In genomic region chr1:50236656-50237055, GRCh38 we compare ENCODE assay signal across 23 cellular contexts.
"Had no signal": no experiment of that assay in that cellular context is flagged by ENCODE, and none has a peak within 500 bp of the region (broad histone marks: within the 10 kb centered on the region; RNA-seq: fewer than 3 reads in every experiment).

No MANE protein-coding gene starts in this region.

- H3K4me1 ChIP-seq: colonic mucosa, esophagus squamous epithelium, gastrocnemius medialis, heart right ventricle, left lung, lower lobe of right lung had no signal

- H3K27me3 ChIP-seq: colonic mucosa, esophagus squamous epithelium, gastrocnemius medialis, heart right ventricle, left lung had no signal

- ATAC-seq: effector memory CD8-positive, alpha-beta T cell; esophagus mucosa; gastrocnemius medialis; heart right ventricle; left cardiac atrium; left lung; left ventricle myocardium superior; lower lobe of right lung had no signal

- H3K27ac Mint-ChIP-seq: dendritic cell treated with granulocyte-macrophage colony-stimulating factor and Interleukin-4, amounts not matched to agents 40 ng/mL and 50 ng/mL, for 4 days; effector memory CD8-positive, alpha-beta T cell; endodermal cell had no signal

- H3K4me3 Mint-ChIP-seq: dendritic cell treated with granulocyte-macrophage colony-stimulating factor and Interleukin-4, amounts not matched to agents 40 ng/mL and 50 ng/mL, for 4 days; effector memory CD8-positive, alpha-beta T cell; endodermal cell had no signal

- H3K4me3 ChIP-seq: colonic mucosa, esophagus squamous epithelium, gastrocnemius medialis, heart right ventricle, left lung, lower lobe of right lung had no signal

- H3K9me3 ChIP-seq: colonic mucosa, esophagus squamous epithelium, gastrocnemius medialis, lower lobe of right lung had no signal

- H3K9me3 Mint-ChIP-seq: effector memory CD8-positive, alpha-beta T cell had no signal

- H3K27me3 Mint-ChIP-seq: dendritic cell treated with granulocyte-macrophage colony-stimulating factor and Interleukin-4, amounts not matched to agents 40 ng/mL and 50 ng/mL, for 4 days had no signal

- H3K27ac ChIP-seq: colonic mucosa, epithelial cell of prostate, esophagus squamous epithelium, gastrocnemius medialis, heart right ventricle, left lung, lower lobe of right lung had no signal

- H3K36me3 ChIP-seq: colonic mucosa, esophagus squamous epithelium, gastrocnemius medialis, heart right ventricle, left lung, lower lobe of right lung had no signal

- H3K4me1 Mint-ChIP-seq: endodermal cell had no signal

- DNase-seq: colonic mucosa; cortex of kidney; effector CD8-positive, alpha-beta T cell; effector memory CD8-positive, alpha-beta T cell; endodermal cell; erythroblast; esophagus squamous epithelium; foreskin fibroblast; foreskin melanocyte; gastrocnemius medialis; glutamatergic neuron; head of caudate nucleus; heart right ventricle; hippocampal formation; left cardiac atrium; left lung; left ventricle myocardium superior; lower lobe of right lung; mesendoderm; midbrain had no signal
